20 cellular contexts compared by ENCODE assay signal in the genomic region with DNA sequence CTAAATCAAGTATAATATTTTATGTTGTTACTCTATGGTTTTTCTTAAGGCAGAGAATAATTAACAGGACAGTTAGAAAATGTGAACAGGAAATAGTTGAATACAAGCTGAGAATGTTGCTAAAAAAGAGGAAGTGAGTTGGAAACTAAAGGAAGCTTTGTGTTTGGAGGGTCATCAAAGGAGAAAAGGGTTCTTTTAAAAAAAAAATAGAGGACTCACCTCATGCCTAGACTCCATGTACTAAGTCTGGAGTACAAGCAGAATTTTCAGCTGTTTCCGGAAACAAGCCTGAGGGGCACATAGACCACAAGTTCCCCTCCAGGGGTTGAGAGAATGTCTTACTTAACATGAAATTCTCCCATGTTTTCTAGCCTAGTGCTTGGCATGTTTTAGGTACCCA. TPM values are rescaled to one million over a fixed set of nuclear protein-coding genes. Genes with fewer than 3 reads are reported as not detected.
A peak's percentile ranks its signal among the peaks of the same experiment; 100 is the strongest.
DNase-seq lines count a peak whose midpoint lies in the region; ATAC-seq and TF ChIP-seq lines count a peak whose summit lies in the region.
"Had no signal": no experiment of that assay in that cellular context is flagged by ENCODE, and none has a peak within 500 bp of the region (broad histone marks: within the 10 kb centered on the region; RNA-seq: fewer than 3 reads in every experiment).

No MANE protein-coding gene starts in this region.

- H3K36me3 ChIP-seq in BLaER1 (no peaks in the 10 kb centered on the region), OCI-LY3 (replicated peaks; ENCODE audit: low read depth, low read length) (no peaks in the 10 kb centered on the region), left lung (no peaks in the 10 kb centered on the region)
- H3K36me3 ChIP-seq: spleen had no signal

- H3K27ac ChIP-seq in BLaER1 (no peak overlapping the region), OCI-LY3 (ENCODE audit: low read length) (no peak overlapping the region), left lung (no peak overlapping the region)
- H3K27ac ChIP-seq: RWPE1, spleen had no signal

- TF ChIP-seq CTCF in OCI-LY3 (IDR thresholded peaks at IDR 0.05; ENCODE audit: low read depth, low read length) (no peak), left lung (IDR thresholded peaks at IDR 0.05) (no peak)

- no peak overlapping the region for H3K9ac ChIP-seq in BLaER1
- no peak overlapping the region for H3K9ac ChIP-seq in OCI-LY3 (ENCODE audit: low read length)

- intact Hi-C loops in left lung (cut with DNase I) = no loop called here

- ATAC-seq in GM19395 (IDR thresholded peaks at IDR 0.05; ENCODE audit: unreplicated experiment) = peak; percentile 64
- ATAC-seq in HG03342 (IDR thresholded peaks at IDR 0.05; ENCODE audit: unreplicated experiment) = peak; percentile 61
- no peak for ATAC-seq in GM18870 (IDR thresholded peaks at IDR 0.05; ENCODE audit: unreplicated experiment)
- no peak for ATAC-seq in left lung

- DNase-seq in NCI-H226 (no peak), AG20443 (ENCODE audit: low spot score) (no peak), left lung (no peak)
- DNase-seq: activated CD4-positive, alpha-beta T cell treated with anti-CD3 and anti-CD28 coated beads, Interleukin-2, amount 50 U/mL, for 4 hours; amygdala; H7; NCI-H146; NCI-H510A treated with DMSO at 0.1 percent for 48 hours; posterior cingulate gyrus; spleen had no signal

- H4K20me1 ChIP-seq in BLaER1 (no peaks in the 10 kb centered on the region; the same call in 1 of the 2 replicates), OCI-LY3 (ENCODE audit: insufficient read depth, low read length) (no peaks in the 10 kb centered on the region)

- H3K79me2 ChIP-seq in OCI-LY3 (ENCODE audit: low read length) = no peaks in the 10 kb centered on the region

- H3K4me3 ChIP-seq in BLaER1 (no peak overlapping the region), OCI-LY3 (ENCODE audit: low read length) (no peak overlapping the region), left lung (no peak overlapping the region)
- H3K4me3 ChIP-seq: spleen had no signal

- H3K27me3 ChIP-seq in BLaER1 (peaks cover 57% of the 10 kb centered on the region), OCI-LY3 (ENCODE audit: low read depth, low read length) (no peaks in the 10 kb centered on the region), left lung (no peaks in the 10 kb centered on the region)

- H3K4me2 ChIP-seq in BLaER1 (peak overlapping the region; percentile 50), OCI-LY3 (ENCODE audit: low read length) (peak overlapping the region; percentile 43; the same call in 1 of the 2 replicates)

- peak overlapping the region; percentile 83; the same call in 1 of the 2 replicates for H2AFZ ChIP-seq in OCI-LY3 (ENCODE audit: low read depth, low read length)

- no peaks in the 10 kb centered on the region for H3K9me3 ChIP-seq in BLaER1
- H3K9me3 ChIP-seq in OCI-LY3 (ENCODE audit: insufficient read depth, low read length) = no peaks in the 10 kb centered on the region
- H3K9me3 ChIP-seq in left lung = no peaks in the 10 kb centered on the region
- H3K9me3 ChIP-seq: spleen had no signal

- H3K4me1 ChIP-seq in BLaER1 = peaks cover 21% of the 10 kb centered on the region
- H3K4me1 ChIP-seq in OCI-LY3 (ENCODE audit: low read length) = peaks cover 7% of the 10 kb centered on the region
- H3K4me1 ChIP-seq in left lung = no peaks in the 10 kb centered on the region

RNA-seq across cellular contexts. Expression of gene MAP7D3, which starts 20.1 kb away (rescaled TPM):
- total RNA-seq in left lung = 1 to 10 TPM; 7.6 to 9.0 TPM

RNA-seq across cellular contexts. Expression of gene ADGRG4, which starts 29.5 kb away (rescaled TPM):
- total RNA-seq in left lung = under 1 TPM in 1 of 2 donors, not detected in 1; 0.03 TPM
- total RNA-seq: A673; activated T-helper 1 cell treated with anti-CD3 and anti-CD28 coated beads, Interleukin-12 subunit alpha, Interleukin-12 subunit beta, Interleukin-2, Interleukin-4 antibody, amounts not matched to agents 30 ng/mL and 10 ng/mL and 1 ng/mL, durations not matched to agents 14 hours and 24 hours and 36 hours; epithelial cell of proximal tubule; H7; T-helper 2 cell treated with Interferon-gamma antibody and Interleukin-4, amounts not matched to agents 100 ng/mL and 5 ng/mL, for 36 hours had no signal

Comparison
In these comparisons a context has a peak if more than half of its experiments do, and no peak if none do; other contexts are left out.
1. ATAC-seq: peak in GM19395 (single experiment) and HG03342 (single experiment); none in GM18870 (single experiment) and left lung (single experiment).